In genomic region chr1:36248250-36248894, GRCh38 we compare ENCODE assay signal across 10 cellular contexts. TPM values are rescaled to one million over a fixed set of nuclear protein-coding genes. Genes with fewer than 3 reads are reported as not detected.
A peak's percentile ranks its signal among the peaks of the same experiment; 100 is the strongest.
DNase-seq lines count a peak whose midpoint lies in the region; ATAC-seq, FAIRE-seq and TF ChIP-seq lines count a peak whose summit lies in the region.
"Had no signal": no experiment of that assay in that cellular context is flagged by ENCODE, and none has a peak within 500 bp of the region (broad histone marks: within the 10 kb centered on the region; RNA-seq: fewer than 3 reads in every experiment).

No MANE protein-coding gene starts in this region.

- DNase-seq in Caco-2, result peak; percentile 27 to 51
- DNase-seq in PC-3, result peak; percentile 76
- peak; percentile 88 for DNase-seq in epithelial cell of esophagus (ENCODE audit: low read depth)
- peak in 4 of 6 donors; percentile 44 to 75 (median 53) for DNase-seq in pancreas
- no peak for DNase-seq in NCI-H1694 treated with DMSO at 0.1 percent for 48 hours (lab: John Stamatoyannopoulos, UW)
- DNase-seq in NCI-H146 treated with DMSO at 0.1 percent for 48 hours (lab: John Stamatoyannopoulos, UW; ENCODE audit: unreplicated experiment), result no peak
- no peak for DNase-seq in H7
- DNase-seq in GM20000 (ENCODE audit: low spot score), result no peak

- peaks cover 94% of the 10 kb centered on the region for H3K79me2 ChIP-seq in PC-3 (ENCODE audit: low read length)

- CTCF ChIA-PET in Caco-2 (lab: Charles Lee) (no interaction called here), PC-3 (lab: Charles Lee) (interaction anchor here (0.7 kb wide), 1 partner anchor 195 kb away, joined by 5 read pairs; no protein-coding TSS in a partner anchor)

- peaks cover 43% of the 10 kb centered on the region for H4K20me1 ChIP-seq in PC-3 (ENCODE audit: low read length)

- peaks cover 17% of the 10 kb centered on the region for H3F3A ChIP-seq in PC-3 (ENCODE audit: low read length, unreplicated experiment)

- H3K4me2 ChIP-seq in PC-3 (ENCODE audit: low read length), result peak overlapping the region; percentile 16; the same call in 1 of the 2 replicates

- no peak overlapping the region for H3K4me3 Mint-ChIP-seq in Caco-2 (ENCODE audit: unreplicated experiment)

- H3K27me3 ChIP-seq in Caco-2 (replicated peaks; ENCODE audit: control insufficient read depth, insufficient read depth, low read length) (no peaks in the 10 kb centered on the region), PC-3 (ENCODE audit: low read length) (no peaks in the 10 kb centered on the region), pancreas (no peaks in the 10 kb centered on the region), H7 (ENCODE audit: control insufficient read depth, insufficient read depth, low read length) (no peaks in the 10 kb centered on the region)
- H3K27me3 ChIP-seq: tibial nerve had no signal

- H3K4me1 Mint-ChIP-seq in Caco-2 (ENCODE audit: low read depth, unreplicated experiment), result no peaks in the 10 kb centered on the region

- peak overlapping the region; percentile 69 for H3K27ac ChIP-seq in PC-3 (ENCODE audit: low read length)
- H3K27ac ChIP-seq in pancreas, result peak overlapping the region in 2 of 4 donors; percentile 31 to 44

- peaks cover 35% of the 10 kb centered on the region for H3K36me3 Mint-ChIP-seq in Caco-2 (ENCODE audit: insufficient read depth, unreplicated experiment)

- TF ChIP-seq CTCF in Caco-2 (IDR thresholded peaks at IDR 0.05; ENCODE audit: insufficient read depth in 1 of 2, low read depth in 1 of 2, low read length in 1 of 2, severe bottlenecking in 1 of 2, unreplicated experiment in 1 of 2) (no peak), PC-3 (conservative IDR thresholded peaks at IDR 0.05; ENCODE audit: low read depth, low read length) (no peak), epithelial cell of esophagus (IDR thresholded peaks at IDR 0.05; ENCODE audit: insufficient read depth, low read depth, low read length, missing control alignments) (no peak), pancreas (IDR thresholded peaks at IDR 0.05) (no peak), GM20000 (IDR thresholded peaks at IDR 0.05; ENCODE audit: extremely low read depth, missing control alignments) (no peak)

- no peaks in the 10 kb centered on the region for H3K9me3 Mint-ChIP-seq in Caco-2 (ENCODE audit: unreplicated experiment)

- POLR2A ChIA-PET in Caco-2 (lab: Charles Lee), result no interaction called here
- POLR2A ChIA-PET in PC-3 (lab: Charles Lee; ENCODE audit: unreplicated experiment), result no interaction called here

- H3K4me1 ChIP-seq in Caco-2, result no peaks in the 10 kb centered on the region
- peaks cover 32% of the 10 kb centered on the region for H3K4me1 ChIP-seq in PC-3 (ENCODE audit: insufficient read depth, low read length)
- peaks cover 21 to 32% (median 22%) of the 10 kb centered on the region in 3 donors for H3K4me1 ChIP-seq in pancreas

- no peak overlapping the region for H2AFZ ChIP-seq in PC-3 (ENCODE audit: low read length)

- peak; percentile 59 for ATAC-seq in PC-3
- ATAC-seq in pancreas, result peak; percentile 88 to 93 (median 90)

- WGBS in pancreas, 2 donors, result 31 to 32% methylated on average over 4 of the region's 4 CpGs

- H3K4me3 ChIP-seq in Caco-2 (ENCODE audit: low read depth, low read length) (no peak overlapping the region), PC-3 (ENCODE audit: low read length) (no peak overlapping the region), epithelial cell of esophagus (ENCODE audit: low read length) (no peak overlapping the region), pancreas (no peak overlapping the region), H7 (ENCODE audit: insufficient read depth, low read depth, low read length) (no peak overlapping the region)
- H3K4me3 ChIP-seq: tibial nerve had no signal

- H3K27ac Mint-ChIP-seq in Caco-2 (ENCODE audit: unreplicated experiment), result peak overlapping the region; percentile 50

- no peak overlapping the region for H3K9ac ChIP-seq in PC-3 (ENCODE audit: low read length)

- no peaks in the 10 kb centered on the region for H3K9me3 ChIP-seq in Caco-2
- H3K9me3 ChIP-seq in PC-3 (ENCODE audit: low read length), result no peaks in the 10 kb centered on the region
- no peaks in the 10 kb centered on the region for H3K9me3 ChIP-seq in pancreas
- H3K9me3 ChIP-seq: tibial nerve had no signal

- intact Hi-C loops in Caco-2 (cut with micrococcal nuclease; ENCODE audit: unreplicated experiment) (no loop called here), PC-3 (cut with micrococcal nuclease) (no loop called here), pancreas (cut with DNase I) (no loop called here)

- H3K9me2 ChIP-seq in PC-3 (replicated peaks; ENCODE audit: low read length), result no peaks in the 10 kb centered on the region

- no peaks in the 10 kb centered on the region for H3K27me3 Mint-ChIP-seq in Caco-2 (ENCODE audit: insufficient read depth, unreplicated experiment)

- no peaks in the 10 kb centered on the region for H3K36me3 ChIP-seq in Caco-2 (ENCODE audit: control insufficient read depth, insufficient read depth, low read length)
- peaks cover 6% of the 10 kb centered on the region; the same call in 1 of the 2 replicates for H3K36me3 ChIP-seq in PC-3 (ENCODE audit: low read depth, low read length)
- H3K36me3 ChIP-seq in pancreas, result no peaks in the 10 kb centered on the region
- no peaks in the 10 kb centered on the region for H3K36me3 ChIP-seq in H7 (replicated peaks; ENCODE audit: control insufficient read depth, insufficient read depth, low read length)

- no TSS peak for BruUV-seq in Caco-2 (replicated peaks; lab: Mats Ljungman, UMichigan)
- no TSS peak for BruUV-seq in PC-3 (replicated peaks; lab: Mats Ljungman, UMichigan)

- no peak for FAIRE-seq in pancreas (lab: Jason Lieb, UNC)
- FAIRE-seq: endometrium had no signal

RNA-seq across cellular contexts. Expression of gene THRAP3, which starts 24.1 kb away (rescaled TPM):
- 86.8 and 89.1 TPM in 2 replicates for total RNA-seq in Caco-2 (2022)
- total RNA-seq in PC-3 (2014; rRNA removed), result 55.7 and 67.0 TPM in 2 replicates
- total RNA-seq in pancreas, result 10 to 100 TPM; 24.0 to 54.7 (median 34.8) TPM
- 10 to 100 TPM; 17.0 to 27.5 TPM for polyA plus RNA-seq in pancreas
- total RNA-seq in H7 (2014; rRNA removed; shearing (Covaris generic)), result 82.7 and 90.7 TPM in 2 replicates

RNA-seq across cellular contexts. Expression of gene SH3D21, which starts 57.8 kb away (rescaled TPM):
- total RNA-seq in Caco-2 (2022) (12.1 and 12.4 TPM in 2 replicates), PC-3 (2014; rRNA removed) (11.3 and 16.4 TPM in 2 replicates), pancreas (1 to 10 TPM in 2 of 6 donors, under 1 TPM in 4; 0.41 to 1.7 (median 0.58) TPM)
- polyA plus RNA-seq in pancreas, result 1 to 10 TPM; 1.7 to 2.6 TPM
- total RNA-seq in H7 (2014; rRNA removed; shearing (Covaris generic)), result 4.7 and 4.8 TPM in 2 replicates

Comparison
In these comparisons a context has a peak if more than half of its experiments do, and no peak if none do; other contexts are left out.
1. DNase-seq: peak in Caco-2 (2 of 2), PC-3 (single experiment), epithelial cell of esophagus (single experiment) and pancreas (4 of 6); none in NCI-H1694 treated with DMSO at 0.1 percent for 48 hours (single experiment), NCI-H146 treated with DMSO at 0.1 percent for 48 hours (single experiment), H7 (single experiment) and GM20000 (single experiment).